In genomic region chr15:39199076-39199475, GRCh38 we compare ENCODE assay signal across 18 cellular contexts.
A peak's percentile ranks its signal among the peaks of the same experiment; 100 is the strongest.
DNase-seq lines count a peak whose midpoint lies in the region; ATAC-seq and TF ChIP-seq lines count a peak whose summit lies in the region.
"Had no signal": no experiment of that assay in that cellular context is flagged by ENCODE, and none has a peak within 500 bp of the region (broad histone marks: within the 10 kb centered on the region; RNA-seq: fewer than 3 reads in every experiment).

No MANE protein-coding gene starts in this region.

- peaks cover 63% of the 10 kb centered on the region for H3K4me1 ChIP-seq in foreskin keratinocyte
- H3K4me1 ChIP-seq in mesodermal cell (ENCODE audit: control insufficient read depth, insufficient read depth, low read length, poor library complexity, severe bottlenecking), result peaks cover 11% of the 10 kb centered on the region
- H3K4me1 ChIP-seq in transverse colon, result peaks cover 0 to 3% (median 0%) of the 10 kb centered on the region in 4 donors

- 70 to 91% methylated on average over 2 of the region's 2 CpGs for WGBS in mesodermal cell (ENCODE audit: insufficient coverage in 2 of 2), 2 experiments
- WGBS in transverse colon (ENCODE audit: low coverage in 1 of 2), 2 donors, result 63 to 68% methylated on average over 1 to 2 of the region's 2 CpGs

- in situ Hi-C loops in transverse colon (cut with MboI; ENCODE audit: low pct_ligation_motif_present in 1 of 4, low pct_unique_long_range_greater_than_20kb in 1 of 4, low sequenced_read_pairs in 3 of 4), result no loop called here

- no peaks in the 10 kb centered on the region for H3K9me3 Mint-ChIP-seq in activated CD4-positive, alpha-beta memory T cell treated with anti-CD3 and anti-CD28 coated beads for 36 hours
- H3K9me3 Mint-ChIP-seq: activated T-cell treated with anti-CD3 and anti-CD28 coated beads, Interleukin-2, amount 50 U/mL, for 4 hours; dendritic cell treated with granulocyte-macrophage colony-stimulating factor and Interleukin-4, amounts not matched to agents 40 ng/mL and 50 ng/mL, for 4 days had no signal

- H3K27me3 ChIP-seq in foreskin keratinocyte (no peaks in the 10 kb centered on the region), transverse colon (no peaks in the 10 kb centered on the region)

- H3K36me3 ChIP-seq in mesodermal cell (ENCODE audit: control insufficient read depth, insufficient read depth, low read length), result no peaks in the 10 kb centered on the region
- H3K36me3 ChIP-seq in transverse colon, result no peaks in the 10 kb centered on the region

- H3K9me3 ChIP-seq in mesodermal cell (ENCODE audit: control insufficient read depth, low read length) (no peaks in the 10 kb centered on the region), transverse colon (no peaks in the 10 kb centered on the region)

- DNase-seq in OCI-M1 (lab: John Stamatoyannopoulos, UW) (peak; percentile 3), foreskin keratinocyte (no peak), transverse colon (peak; percentile 25), AG20443 (ENCODE audit: low spot score) (no peak)
- DNase-seq in activated CD4-positive, alpha-beta memory T cell treated with anti-CD3 and anti-CD28 coated beads for 36 hours, result no peak
- DNase-seq: activated CD4-positive, alpha-beta T cell treated with anti-CD3 and anti-CD28 coated beads for 4 hours; activated T-cell treated with anti-CD3 and anti-CD28 coated beads, Interleukin-2, amount 50 U/mL, for 4 hours; amniotic stem cell; CD4-positive, alpha-beta memory T cell; HCEC 1CT; Kasumi-1; NCI-H1694; RPMI8226; stimulated activated CD4-positive, alpha-beta T cell treated with anti-CD3 and anti-CD28 coated beads, Interleukin-2, amount 100 ng/mL, for 48 hours had no signal

- TF ChIP-seq POLR2A in transverse colon (IDR thresholded peaks at IDR 0.05), result no peak

- H3K27ac Mint-ChIP-seq in activated CD4-positive, alpha-beta memory T cell treated with anti-CD3 and anti-CD28 coated beads for 36 hours, result no peak overlapping the region
- H3K27ac Mint-ChIP-seq: CD4-positive, alpha-beta memory T cell; dendritic cell treated with granulocyte-macrophage colony-stimulating factor and Interleukin-4, amounts not matched to agents 40 ng/mL and 50 ng/mL, for 4 days had no signal

- no peaks in the 10 kb centered on the region for H3K36me3 Mint-ChIP-seq in activated CD4-positive, alpha-beta memory T cell treated with anti-CD3 and anti-CD28 coated beads for 36 hours
- H3K36me3 Mint-ChIP-seq: CD4-positive, alpha-beta memory T cell had no signal

- no peak overlapping the region for H3K4me3 Mint-ChIP-seq in activated CD4-positive, alpha-beta memory T cell treated with anti-CD3 and anti-CD28 coated beads for 36 hours
- H3K4me3 Mint-ChIP-seq: activated T-cell treated with anti-CD3 and anti-CD28 coated beads, Interleukin-2, amount 50 U/mL, for 4 hours; CD4-positive, alpha-beta memory T cell; dendritic cell treated with granulocyte-macrophage colony-stimulating factor and Interleukin-4, amounts not matched to agents 40 ng/mL and 50 ng/mL, for 4 days had no signal

- POLR2A ChIA-PET in activated CD4-positive, alpha-beta memory T cell treated with anti-CD3 and anti-CD28 coated beads for 36 hours (lab: Charles Lee), result no interaction called here

- TF ChIP-seq CTCF in foreskin keratinocyte (conservative IDR thresholded peaks at IDR 0.05), result no peak
- no peak for TF ChIP-seq CTCF in transverse colon (IDR thresholded peaks at IDR 0.05)

- H3K27me3 Mint-ChIP-seq in activated CD4-positive, alpha-beta memory T cell treated with anti-CD3 and anti-CD28 coated beads for 36 hours, result peaks cover 4% of the 10 kb centered on the region

- intact Hi-C loops in transverse colon (cut with DNase I; ENCODE audit: low total_unique reads), result no loop called here
- intact Hi-C loops in activated CD4-positive, alpha-beta memory T cell treated with anti-CD3 and anti-CD28 coated beads for 36 hours (cut with micrococcal nuclease), result no loop called here

- H3K4me3 ChIP-seq in mesodermal cell (ENCODE audit: extremely low read depth, insufficient read depth, low read length, poor library complexity, severe bottlenecking) (no peak overlapping the region), transverse colon (no peak overlapping the region)

- H3K4me1 Mint-ChIP-seq in activated CD4-positive, alpha-beta memory T cell treated with anti-CD3 and anti-CD28 coated beads for 36 hours (ENCODE audit: low read depth), result no peaks in the 10 kb centered on the region
- H3K4me1 Mint-ChIP-seq: CD4-positive, alpha-beta memory T cell had no signal

- peak overlapping the region; percentile 86 for H3K27ac ChIP-seq in foreskin keratinocyte
- H3K27ac ChIP-seq in mesodermal cell (ENCODE audit: low read depth, low read length, severe bottlenecking), result peak overlapping the region; percentile 44
- peak overlapping the region; percentile 31 to 65 (median 48) for H3K27ac ChIP-seq in transverse colon
- H3K27ac ChIP-seq: HL-60 had no signal

- ATAC-seq in foreskin keratinocyte, result no peak
- ATAC-seq in HG03432 (IDR thresholded peaks at IDR 0.05; ENCODE audit: unreplicated experiment), result no peak
- ATAC-seq: activated T-cell treated with anti-CD3 and anti-CD28 coated beads, Interleukin-2, amount 50 U/mL, for 4 hours had no signal

- TF ChIP-seq EP300 in transverse colon (IDR thresholded peaks at IDR 0.05; ENCODE audit: low read depth), result no peak

- CTCF ChIA-PET in activated CD4-positive, alpha-beta memory T cell treated with anti-CD3 and anti-CD28 coated beads for 36 hours (lab: Charles Lee), result no interaction called here

Comparison
In these comparisons a context has a peak if more than half of its experiments do, and no peak if none do; other contexts are left out.
1. DNase-seq: peak in OCI-M1 (single experiment) and transverse colon (single experiment); none in foreskin keratinocyte (0 of 2), AG20443 (single experiment) and activated CD4-positive, alpha-beta memory T cell treated with anti-CD3 and anti-CD28 coated beads for 36 hours (single experiment).
2. Peak in every context shown above with its lines, with median percentiles within 50 percentile points of each other: H3K27ac ChIP-seq.